Comparison of ENCODE assay signal across 34 cellular contexts in the genomic region with DNA sequence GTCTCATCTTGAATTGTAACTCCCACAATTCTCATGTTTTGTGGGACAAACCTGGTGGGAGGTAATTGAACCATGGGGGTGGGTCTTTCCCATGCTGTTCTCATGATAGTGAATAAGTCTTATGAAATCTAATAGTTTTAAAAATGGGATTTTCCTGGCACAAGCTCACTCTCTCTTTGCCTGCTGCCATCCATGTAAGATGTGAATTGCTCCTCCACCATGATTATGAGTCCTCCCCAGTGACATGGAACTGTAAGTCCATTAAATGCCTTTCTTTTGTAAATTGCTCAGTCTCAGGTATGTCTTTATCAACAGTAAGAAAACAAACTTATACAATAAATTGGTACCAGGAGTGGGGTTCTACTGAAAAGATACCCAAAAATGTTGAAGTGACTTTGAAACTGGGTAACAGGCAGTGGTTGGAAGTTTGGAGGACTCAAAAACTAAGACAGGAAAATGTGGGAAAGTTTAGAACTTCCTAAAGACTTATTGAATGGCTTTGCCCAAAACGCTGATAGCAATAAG.
"Had no signal": no experiment of that assay in that cellular context is flagged by ENCODE, and none has a peak within 500 bp of the region (broad histone marks: within the 10 kb centered on the region; RNA-seq: fewer than 3 reads in every experiment).

No MANE protein-coding gene starts in this region.

- H3K27me3 ChIP-seq: MG63 had no signal

- H3K4me3 ChIP-seq: MG63 had no signal

- DNase-seq: Karpas-422, Kasumi-1, MG63, MM.1S, MV-4-11, NCI-H1048, NCI-H1092, NCI-H1092 treated with DMSO at 0.1 percent for 48 hours, NCI-H1105, NCI-H1105 treated with DMSO at 0.1 percent for 48 hours, NCI-H1417, NCI-H1417 treated with DMSO at 0.1 percent for 48 hours, NCI-H1436, NCI-H1436 treated with DMSO at 0.1 percent for 48 hours, NCI-H146, NCI-H1694, NCI-H1694 treated with DMSO at 0.1 percent for 48 hours, NCI-H187, NCI-H187 treated with DMSO at 0.1 percent for 48 hours, NCI-H1930, NCI-H2029, NCI-H2029 treated with DMSO at 0.1 percent for 48 hours, NCI-H2081, NCI-H2081 treated with DMSO at 0.1 percent for 48 hours, NCI-H2107, NCI-H2171, NCI-H2171 treated with DMSO at 0.1 percent for 48 hours, NCI-H2227 treated with DMSO at 0.1 percent for 48 hours, NCI-H226, NCI-H345, NCI-H446, NCI-H446 treated with DMSO at 0.1 percent for 48 hours, NCI-H510A, NCI-H510A treated with DMSO at 0.1 percent for 48 hours had no signal

- H3K36me3 ChIP-seq: MG63 had no signal
